Comparison of ENCODE assay signal across 8 cellular contexts in the genomic region with DNA sequence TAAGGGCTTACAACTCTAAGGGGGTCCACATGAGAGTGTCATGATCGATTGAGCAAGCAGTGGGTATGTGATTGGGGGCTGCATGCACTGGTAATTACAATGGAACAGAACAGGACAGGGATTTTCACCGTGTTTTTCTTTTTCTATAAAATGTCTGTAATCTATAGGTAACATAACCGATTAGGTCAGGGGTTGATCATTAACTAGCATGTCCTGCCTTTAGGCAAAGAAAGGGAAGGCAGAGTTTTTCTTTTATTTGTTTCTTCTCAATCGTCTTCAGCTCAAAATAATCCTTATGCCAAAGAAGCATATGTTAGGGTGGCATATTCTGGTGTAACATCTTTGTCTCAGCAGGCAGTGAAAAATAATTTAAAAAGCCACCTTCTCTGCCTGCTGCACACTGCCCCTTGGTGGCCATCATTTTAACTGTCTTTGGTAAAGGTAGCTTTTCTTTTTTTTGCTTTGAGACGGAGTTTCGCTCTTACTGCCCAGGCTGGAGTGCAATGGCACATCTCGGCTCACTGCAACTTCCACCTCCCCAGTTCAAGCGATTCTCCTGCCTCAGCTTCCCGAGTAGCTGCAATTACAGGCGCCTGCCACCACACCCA. TPM values are rescaled to one million over a fixed set of nuclear protein-coding genes. Genes with fewer than 3 reads are reported as not detected.
DNase-seq lines count a peak whose midpoint lies in the region; ATAC-seq, FAIRE-seq and TF ChIP-seq lines count a peak whose summit lies in the region.

No MANE protein-coding gene starts in this region.

- H3K4me3 ChIP-seq in heart right ventricle: no peak overlapping the region
- no peak overlapping the region for H3K4me3 ChIP-seq in RWPE2 (ENCODE audit: severe bottlenecking)
- no peak overlapping the region for H3K4me3 ChIP-seq in astrocyte (ENCODE audit: insufficient read depth, low read depth, low read length)
- H3K4me3 ChIP-seq in liver (ENCODE audit: low read depth in 1 of 3, low read length in 3 of 3): no peak overlapping the region

- peak in 1 of 2 donors; percentile 35 for DNase-seq in heart right ventricle
- DNase-seq in Right ventricle myocardium inferior (ENCODE audit: missing footprints): no peak
- DNase-seq in RWPE2 (ENCODE audit: low spot score): no peak
- no peak for DNase-seq in astrocyte (ENCODE audit: low read depth)
- peak; percentile 18 to 80 (median 24) for DNase-seq in stimulated activated naive CD4-positive, alpha-beta T cell (lab: John Stamatoyannopoulos, UW)

- intact Hi-C loops in heart right ventricle (cut with DNase I) (loop anchor here (2.0 to 10.0 kb wide), 6 partner anchors 155 to 215 kb away; no protein-coding TSS in a partner anchor), Right ventricle myocardium inferior (cut with DNase I) (loop anchor here (2.0 kb wide), 1 partner anchor 203 kb away; no protein-coding TSS in a partner anchor)

- FAIRE-seq in astrocyte (lab: Jason Lieb, UNC): no peak

- peak in 8 of 9 donors; percentile 28 to 69 (median 50) for TF ChIP-seq CTCF in heart right ventricle (IDR thresholded peaks at IDR 0.05)
- TF ChIP-seq CTCF in RWPE2 (IDR thresholded peaks at IDR 0.05; ENCODE audit: poor library complexity, severe bottlenecking): peak; percentile 50
- TF ChIP-seq CTCF in astrocyte (IDR thresholded peaks at IDR 0.05; ENCODE audit: insufficient read depth, low read depth, low read length): peak; percentile 31
- TF ChIP-seq CTCF in liver (IDR thresholded peaks at IDR 0.05; ENCODE audit: low read depth, low read length, missing input control): peak; percentile 55

- H3K4me1 ChIP-seq in heart right ventricle: no peaks in the 10 kb centered on the region
- no peaks in the 10 kb centered on the region for H3K4me1 ChIP-seq in RWPE2 (ENCODE audit: insufficient read depth, poor library complexity, severe bottlenecking)
- no peaks in the 10 kb centered on the region for H3K4me1 ChIP-seq in astrocyte (ENCODE audit: insufficient read depth, low read length)
- peaks cover 0 to 3% (median 1%) of the 10 kb centered on the region in 4 donors for H3K4me1 ChIP-seq in liver (ENCODE audit: control insufficient read depth in 4 of 4, insufficient read depth in 4 of 4, low read length in 3 of 4)

- no peaks in the 10 kb centered on the region for H3K36me3 ChIP-seq in heart right ventricle
- no peaks in the 10 kb centered on the region for H3K36me3 ChIP-seq in RWPE2 (ENCODE audit: low read depth)
- no peaks in the 10 kb centered on the region for H3K36me3 ChIP-seq in astrocyte (ENCODE audit: insufficient read depth, low read length)
- H3K36me3 ChIP-seq in liver (ENCODE audit: control insufficient read depth in 4 of 4, insufficient read depth in 3 of 4, low read depth in 1 of 4, low read length in 3 of 4): no peaks in the 10 kb centered on the region

- 59 to 60% methylated on average over 7 to 10 of the region's 10 CpGs for WGBS in heart right ventricle, 2 donors
- 56% methylated on average over 10 of the region's 10 CpGs for WGBS in liver

- H3K27me3 ChIP-seq in heart right ventricle (no peaks in the 10 kb centered on the region), RWPE2 (ENCODE audit: insufficient read depth, poor library complexity, severe bottlenecking) (peaks cover 2% of the 10 kb centered on the region), astrocyte (ENCODE audit: insufficient read depth, low read length) (no peaks in the 10 kb centered on the region), liver (ENCODE audit: control insufficient read depth in 4 of 4, insufficient read depth in 4 of 4, low read length in 3 of 4) (no peaks in the 10 kb centered on the region)

- H3K27me3 Mint-ChIP-seq in astrocyte (ENCODE audit: low read depth, unreplicated experiment): no peaks in the 10 kb centered on the region

- no peaks in the 10 kb centered on the region for H3K36me3 Mint-ChIP-seq in astrocyte (ENCODE audit: low read depth, unreplicated experiment)

- peak; percentile 75 to 80 for TF ChIP-seq RAD21 in liver (IDR thresholded peaks at IDR 0.05)

- H3K9ac ChIP-seq in astrocyte (ENCODE audit: low read length) (no peak overlapping the region), liver (ENCODE audit: low read depth in 1 of 2, low read length in 2 of 2) (no peak overlapping the region)

- H4K20me1 ChIP-seq in astrocyte (ENCODE audit: insufficient read depth, low read length): no peaks in the 10 kb centered on the region

- no peak overlapping the region for H3K4me3 Mint-ChIP-seq in astrocyte (ENCODE audit: unreplicated experiment)

- H3K4me1 Mint-ChIP-seq in astrocyte (ENCODE audit: low read depth, unreplicated experiment): peaks cover 16% of the 10 kb centered on the region

- ATAC-seq in heart right ventricle (peak in 2 of 8 donors; percentile 29 to 39), Right ventricle myocardium inferior (no peak), HG02943 (IDR thresholded peaks at IDR 0.05; ENCODE audit: low read depth, unreplicated experiment) (peak; percentile 81), RWPE2 (ENCODE audit: low read depth) (peak; percentile 36; the same call in 1 of the 3 replicates), HG03196 (IDR thresholded peaks at IDR 0.05; ENCODE audit: unreplicated experiment) (no peak)

- H3K9me3 ChIP-seq in heart right ventricle (no peaks in the 10 kb centered on the region), RWPE2 (ENCODE audit: severe bottlenecking) (no peaks in the 10 kb centered on the region), astrocyte (ENCODE audit: insufficient read depth, low read depth, low read length) (no peaks in the 10 kb centered on the region), liver (ENCODE audit: control insufficient read depth in 4 of 4, low read length in 3 of 4) (no peaks in the 10 kb centered on the region)

- H3K4me2 ChIP-seq in astrocyte (ENCODE audit: low read length): no peak overlapping the region

- no peak overlapping the region for H3K27ac Mint-ChIP-seq in astrocyte (ENCODE audit: unreplicated experiment)

- H3K27ac ChIP-seq in heart right ventricle (no peak overlapping the region), RWPE2 (ENCODE audit: poor library complexity, severe bottlenecking) (no peak overlapping the region), astrocyte (ENCODE audit: low read depth, low read length) (no peak overlapping the region), liver (ENCODE audit: low read depth in 1 of 2, low read length in 2 of 2) (no peak overlapping the region)

- H3K79me2 ChIP-seq in astrocyte (ENCODE audit: insufficient read depth, low read length): peaks cover 57% of the 10 kb centered on the region

- no peaks in the 10 kb centered on the region for H3K9me3 Mint-ChIP-seq in astrocyte (ENCODE audit: unreplicated experiment)

- H2AFZ ChIP-seq in astrocyte (ENCODE audit: low read depth, low read length): no peak overlapping the region

TF ChIP-seq in liver, 16 proteins besides CTCF, POLR2A, EP300 and RAD21:
- TF ChIP-seq FOXA1 (IDR thresholded peaks at IDR 0.05): no peak
- TF ChIP-seq, protein P1, sequence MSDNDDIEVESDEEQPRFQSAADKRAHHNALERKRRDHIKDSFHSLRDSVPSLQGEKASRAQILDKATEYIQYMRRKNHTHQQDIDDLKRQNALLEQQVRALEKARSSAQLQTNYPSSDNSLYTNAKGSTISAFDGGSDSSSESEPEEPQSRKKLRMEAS (IDR thresholded peaks at IDR 0.05): no peak
- TF ChIP-seq TAF1 (conservative IDR thresholded peaks at IDR 0.05): no peak
- no peak for TF ChIP-seq YY1 (IDR thresholded peaks at IDR 0.05)
- no peak for TF ChIP-seq EGR1 (IDR thresholded peaks at IDR 0.05; ENCODE audit: low read depth in 2 of 2)
- no peak for TF ChIP-seq SP1 (IDR thresholded peaks at IDR 0.05)
- no peak for TF ChIP-seq JUND (IDR thresholded peaks at IDR 0.05)
- no peak for TF ChIP-seq HNF4A (conservative IDR thresholded peaks at IDR 0.05)

RNA-seq across cellular contexts. Expression of gene CEP43, which starts 9.7 kb away (rescaled TPM):
- 10 to 100 TPM in 6 of 10 donors, 1 to 10 TPM in 4; 7.5 to 15.0 (median 10.4) TPM for total RNA-seq in heart right ventricle
- 1 to 10 TPM; 7.8 to 8.8 TPM for polyA plus RNA-seq in heart right ventricle
- total RNA-seq in Right ventricle myocardium inferior: 10.8 TPM
- total RNA-seq in astrocyte: 15.6 and 16.0 TPM in 2 replicates
- 10 to 100 TPM; 22.0 to 32.0 TPM for total RNA-seq in liver
- 10 to 100 TPM; 12.0 to 14.0 TPM for polyA plus RNA-seq in liver

RNA-seq across cellular contexts. Expression of gene RNASET2, which starts 33.2 kb away (rescaled TPM):
- total RNA-seq in heart right ventricle (10 to 100 TPM in 7 of 10 donors, 1 to 10 TPM in 3; 7.1 to 44.3 (median 12.1) TPM), Right ventricle myocardium inferior (16.4 TPM), astrocyte (18.7 and 22.0 TPM in 2 replicates), liver (10 to 100 TPM; 30.4 to 37.2 TPM)
- polyA plus RNA-seq in heart right ventricle (10 to 100 TPM in 1 of 2 donors, 1 to 10 TPM in 1; 7.3 to 26.8 TPM), liver (10 to 100 TPM; 17.7 to 19.6 TPM)

Comparison
In these comparisons a context has a peak if more than half of its experiments do, and no peak if none do; other contexts are left out.
1. ATAC-seq: peak in HG02943 (single experiment) and RWPE2 (single experiment); none in Right ventricle myocardium inferior (single experiment) and HG03196 (single experiment).
2. DNase-seq: peak in stimulated activated naive CD4-positive, alpha-beta T cell (6 of 6); none in Right ventricle myocardium inferior (single experiment), RWPE2 (single experiment) and astrocyte (single experiment).
3. Peak in every context shown above with its lines, with median percentiles within 50 percentile points of each other: CTCF ChIP-seq.